In genomic region chr6:43142101-43142500, GRCh38 we compare ENCODE assay signal across 24 cellular contexts. TPM values are rescaled to one million over a fixed set of nuclear protein-coding genes. Genes with fewer than 3 reads are reported as not detected.
DNase-seq lines count a peak whose midpoint lies in the region; ATAC-seq lines count a peak whose summit lies in the region.
"Had no signal": no experiment of that assay in that cellular context is flagged by ENCODE, and none has a peak within 500 bp of the region (broad histone marks: within the 10 kb centered on the region; RNA-seq: fewer than 3 reads in every experiment).

No MANE protein-coding gene starts in this region.

- H3K27ac Mint-ChIP-seq in central memory CD8-positive, alpha-beta T cell (ENCODE audit: low read depth), result peak overlapping the region; percentile 93
- H3K27ac Mint-ChIP-seq: CD14-positive monocyte had no signal

- WGBS in neuronal stem cell (ENCODE audit: extremely low coverage in 2 of 2, insufficient read length in 2 of 2, insufficient replicate concordance in 1 of 2), 2 donors, result no CpG with 5 or more reads among the region's 14 CpGs

- no peak overlapping the region for H3K18ac ChIP-seq in neuronal stem cell (ENCODE audit: low read length)

- H4K20me1 ChIP-seq in BLaER1 treated with 17β-estradiol and CSF1 and Interleukin-3, amounts not matched to agents 10 nM and 100 nM, result 0 out of 22 replicates have a peak, but pooled peaks cover 0 to 7% (median 0%) of the 10 kb centered on the region in 11 experiments

- peaks cover 0 to 28% (median 16%) of the 10 kb centered on the region in 10 experiments; a peak in 13 of 20 replicates for H3K4me1 ChIP-seq in BLaER1 treated with 17β-estradiol and CSF1 and Interleukin-3, amounts not matched to agents 10 nM and 100 nM
- peaks cover 5 to 7% of the 10 kb centered on the region in 2 donors for H3K4me1 ChIP-seq in neuronal stem cell (ENCODE audit: control insufficient read depth in 2 of 2, insufficient read depth in 1 of 2, low read depth in 1 of 2, low read length in 2 of 2)

- peak overlapping the region; percentile 84 for H2AK5ac ChIP-seq in neuronal stem cell (ENCODE audit: low read depth, low read length)

- DNase-seq in central memory CD8-positive, alpha-beta T cell (ENCODE audit: low spot score in 2 of 2), result peak; percentile 24 to 57
- no peak for DNase-seq in neuronal stem cell (ENCODE audit: low spot score)
- no peak for DNase-seq in T-helper 9 cell
- DNase-seq in NCI-H1092 (lab: John Stamatoyannopoulos, UW), result no peak
- DNase-seq: adrenal gland; cortex of kidney; DMS153; GDM1; IMR-90; left ventricle myocardium inferior; midbrain; NCI-H2029 treated with DMSO at 0.1 percent for 48 hours; NCI-H345; NCI-H82; psoas muscle; SK-N-SH; stimulated activated CD4-positive, alpha-beta T cell treated with anti-CD3 and anti-CD28 coated beads, Interleukin-4, amount 100 ng/mL, for 1 hour; T1000 had no signal

- peak overlapping the region; percentile 82 for H3K4me3 Mint-ChIP-seq in central memory CD8-positive, alpha-beta T cell
- H3K4me3 Mint-ChIP-seq: CD14-positive monocyte had no signal

- no peak overlapping the region for H3K4me3 ChIP-seq in BLaER1 treated with 17β-estradiol and CSF1 and Interleukin-3, amounts not matched to agents 10 nM and 100 nM
- no peak overlapping the region for H3K4me3 ChIP-seq in neuronal stem cell (ENCODE audit: low read length in 2 of 2)
- H3K4me3 ChIP-seq: adrenal gland, left ventricle myocardium inferior, psoas muscle had no signal

- no peak overlapping the region for H2BK12ac ChIP-seq in neuronal stem cell (ENCODE audit: low read length)

- H3K9ac ChIP-seq in BLaER1 treated with 17β-estradiol and CSF1 and Interleukin-3, amounts not matched to agents 10 nM and 100 nM, result peak overlapping the region in 5 of 11 experiments; percentile 6 to 44 (median 32); a peak in 4 of 22 replicates
- peak overlapping the region; percentile 34 for H3K9ac ChIP-seq in neuronal stem cell (ENCODE audit: low read depth, low read length, poor library complexity)
- H3K9ac ChIP-seq: SK-N-SH had no signal

- no peak overlapping the region for H3K4ac ChIP-seq in neuronal stem cell (ENCODE audit: low read length)

- no peak overlapping the region for H4K91ac ChIP-seq in neuronal stem cell (ENCODE audit: low read depth, low read length, poor library complexity)

- no peak overlapping the region for H2BK5ac ChIP-seq in neuronal stem cell (ENCODE audit: low read length)

- peak overlapping the region; percentile 46 for H3K23ac ChIP-seq in neuronal stem cell (ENCODE audit: low read depth, low read length, poor library complexity)

- peak overlapping the region in 6 of 11 experiments; percentile 4 to 53 (median 34); a peak in 11 of 22 replicates for H3K4me2 ChIP-seq in BLaER1 treated with 17β-estradiol and CSF1 and Interleukin-3, amounts not matched to agents 10 nM and 100 nM
- no peak overlapping the region for H3K4me2 ChIP-seq in neuronal stem cell (ENCODE audit: insufficient read depth, low read length, poor library complexity, severe bottlenecking)
- H3K4me2 ChIP-seq: SK-N-SH had no signal

- H3K36me3 ChIP-seq in BLaER1 treated with 17β-estradiol and CSF1 and Interleukin-3, amounts not matched to agents 10 nM and 100 nM, result peaks cover 5 to 69% (median 49%) of the 10 kb centered on the region in 11 experiments; a peak in 20 of 22 replicates
- H3K36me3 ChIP-seq in KOPT-K1 (ENCODE audit: insufficient read depth, low read length) (peaks cover 32% of the 10 kb centered on the region), neuronal stem cell (replicated peaks in 1 of 2; ENCODE audit: control insufficient read depth in 2 of 2, insufficient read depth in 2 of 2, low read length in 2 of 2) (peaks cover 25 to 41% of the 10 kb centered on the region in 2 donors)
- H3K36me3 ChIP-seq: adrenal gland, left ventricle myocardium inferior had no signal

- H3K27me3 ChIP-seq in BLaER1 treated with 17β-estradiol and CSF1 and Interleukin-3, amounts not matched to agents 10 nM and 100 nM, result no peaks in the 10 kb centered on the region
- H3K27me3 ChIP-seq in neuronal stem cell (ENCODE audit: control insufficient read depth in 3 of 3, insufficient read depth in 3 of 3, low read depth in 1 of 3, low read length in 3 of 3), result no peaks in the 10 kb centered on the region
- H3K27me3 ChIP-seq: adrenal gland had no signal

- ATAC-seq in central memory CD8-positive, alpha-beta T cell (replicated peaks; ENCODE audit: extremely low read depth, poor library complexity, severe bottlenecking), result peak; percentile 96
- ATAC-seq in HG02678 (IDR thresholded peaks at IDR 0.05; ENCODE audit: unreplicated experiment), result no peak
- ATAC-seq in HG03457 (IDR thresholded peaks at IDR 0.05; ENCODE audit: unreplicated experiment), result no peak
- ATAC-seq: Panc1, psoas muscle had no signal

- H3K79me1 ChIP-seq in neuronal stem cell (ENCODE audit: low read depth, low read length), result no peaks in the 10 kb centered on the region

- no peak overlapping the region for H4K8ac ChIP-seq in neuronal stem cell (ENCODE audit: low read depth, low read length)

- no peak overlapping the region for H3K14ac ChIP-seq in neuronal stem cell (ENCODE audit: low read length)

- H2AFZ ChIP-seq in neuronal stem cell (ENCODE audit: low read length), result no peak overlapping the region

- H2BK120ac ChIP-seq in neuronal stem cell (ENCODE audit: low read depth, low read length), result no peak overlapping the region

- H3K27me3 Mint-ChIP-seq in central memory CD8-positive, alpha-beta T cell, result no peaks in the 10 kb centered on the region

- no peak overlapping the region for H2BK15ac ChIP-seq in neuronal stem cell (ENCODE audit: low read length)

- H3K9me3 Mint-ChIP-seq in central memory CD8-positive, alpha-beta T cell, result no peaks in the 10 kb centered on the region
- H3K9me3 Mint-ChIP-seq: CD14-positive monocyte had no signal

- H3K4me1 Mint-ChIP-seq in central memory CD8-positive, alpha-beta T cell, result peaks cover 23% of the 10 kb centered on the region

- H3K27ac ChIP-seq in BLaER1 treated with 17β-estradiol and CSF1 and Interleukin-3, amounts not matched to agents 10 nM and 100 nM, result no peak overlapping the region; a peak in 1 of 22 replicates
- peak overlapping the region; percentile 100 for H3K27ac ChIP-seq in KOPT-K1 (ENCODE audit: low read depth, low read length, poor library complexity, severe bottlenecking)
- H3K27ac ChIP-seq in neuronal stem cell (replicated peaks; ENCODE audit: low read length), result no peak overlapping the region
- H3K27ac ChIP-seq: adrenal gland, left ventricle myocardium inferior, psoas muscle had no signal

- no peaks in the 10 kb centered on the region for H3K36me3 Mint-ChIP-seq in central memory CD8-positive, alpha-beta T cell (ENCODE audit: insufficient read depth)
- H3K36me3 Mint-ChIP-seq: CD14-positive monocyte had no signal

- H3K9me3 ChIP-seq in BLaER1 treated with 17β-estradiol and CSF1 and Interleukin-3, amounts not matched to agents 10 nM and 100 nM (replicated peaks in 1 of 11), result no peaks in the 10 kb centered on the region
- H3K9me3 ChIP-seq in KOPT-K1 (ENCODE audit: insufficient read depth, low read length, poor library complexity, severe bottlenecking) (no peaks in the 10 kb centered on the region), neuronal stem cell (replicated peaks in 1 of 2; ENCODE audit: control insufficient read depth in 2 of 2, insufficient read depth in 1 of 2, low read depth in 1 of 2, low read length in 2 of 2) (no peaks in the 10 kb centered on the region)
- H3K9me3 ChIP-seq: adrenal gland, left ventricle myocardium inferior, psoas muscle, SK-N-SH had no signal

RNA-seq across cellular contexts. Expression of gene SRF, which starts 29.0 kb away (rescaled TPM):
- 33.8 TPM for polyA plus RNA-seq in neuronal stem cell (2013, experiment 1 of 2)
- polyA plus RNA-seq in neuronal stem cell (2013, experiment 2 of 2), result 33.2 TPM

RNA-seq across cellular contexts. Expression of gene CUL9, which starts 39.9 kb away (rescaled TPM):
- 10.3 TPM for polyA plus RNA-seq in neuronal stem cell (2013, experiment 1 of 2)
- 11.1 TPM for polyA plus RNA-seq in neuronal stem cell (2013, experiment 2 of 2)

Comparison
In these comparisons a context has a peak if more than half of its experiments do, and no peak if none do; other contexts are left out.
1. DNase-seq: peak in central memory CD8-positive, alpha-beta T cell (2 of 2); none in neuronal stem cell (single experiment), T-helper 9 cell (single experiment) and NCI-H1092 (single experiment).